ENCODE assay signal across 10 cellular contexts in genomic region chr1:64539808-64540207, GRCh38.
A peak's percentile ranks its signal among the peaks of the same experiment; 100 is the strongest.
DNase-seq lines count a peak whose midpoint lies in the region; ATAC-seq and TF ChIP-seq lines count a peak whose summit lies in the region.
"Had no signal": no experiment of that assay in that cellular context is flagged by ENCODE, and none has a peak within 500 bp of the region (broad histone marks: within the 10 kb centered on the region; RNA-seq: fewer than 3 reads in every experiment).

No MANE protein-coding gene starts in this region.

- H3K27ac ChIP-seq in neural cell (ENCODE audit: low read length) = peak overlapping the region; percentile 23
- H3K27ac ChIP-seq in CD4-positive, alpha-beta memory T cell (ENCODE audit: low read depth, low read length) = no peak overlapping the region

- no peak overlapping the region for H2AFZ ChIP-seq in neural cell (ENCODE audit: low read depth, low read length)

- H4K20me1 ChIP-seq in neural cell (ENCODE audit: insufficient read depth) = no peaks in the 10 kb centered on the region

- H3K4me3 ChIP-seq in neural cell (ENCODE audit: low read length) (no peak overlapping the region), H7 (ENCODE audit: insufficient read depth, low read depth, low read length) (no peak overlapping the region)
- no peak overlapping the region for H3K4me3 ChIP-seq in CD4-positive, alpha-beta memory T cell (ENCODE audit: low read length in 2 of 2)

- intact Hi-C loops in CD4-positive, alpha-beta memory T cell (cut with micrococcal nuclease) = no loop called here

- H3K4me2 ChIP-seq in neural cell (ENCODE audit: low read length) = no peak overlapping the region

- H3K9me2 ChIP-seq in neural cell (ENCODE audit: insufficient read depth, low read length) = no peaks in the 10 kb centered on the region

- peaks cover 0 to 2% (median 0%) of the 10 kb centered on the region in 8 donors for H3K9me3 Mint-ChIP-seq in CD4-positive, alpha-beta memory T cell

- no peak overlapping the region for H3K4me3 Mint-ChIP-seq in CD4-positive, alpha-beta memory T cell

- no peak overlapping the region for H3K9ac ChIP-seq in neural cell (ENCODE audit: low read length)

- no peaks in the 10 kb centered on the region for H3F3A ChIP-seq in neural cell (ENCODE audit: insufficient read depth, low read length, poor library complexity, severe bottlenecking)

- ATAC-seq in esophagus mucosa = no peak

- DNase-seq in ACHN (peak; percentile 20), NCI-H2171 treated with DMSO at 0.1 percent for 48 hours (lab: John Stamatoyannopoulos, UW) (peak; percentile 47), fibroblast of gingiva (ENCODE audit: low read depth) (peak; percentile 46), H7 (no peak)
- no peak for DNase-seq in CD4-positive, alpha-beta memory T cell
- DNase-seq in activated effector memory CD4-positive, alpha-beta T cell treated with anti-CD3 and anti-CD28 coated beads, Interleukin-2, amount 50 U/mL, for 16 hours = no peak
- DNase-seq: activated CD4-positive, alpha-beta T cell treated with anti-CD3 and anti-CD28 coated beads, Interleukin-2, amount 50 U/mL, for 1 hour; DMS79 had no signal

- H3K36me3 ChIP-seq in neural cell (ENCODE audit: insufficient read depth, low read length) (no peaks in the 10 kb centered on the region), H7 (replicated peaks; ENCODE audit: control insufficient read depth, insufficient read depth, low read length) (no peaks in the 10 kb centered on the region)
- no peaks in the 10 kb centered on the region for H3K36me3 ChIP-seq in CD4-positive, alpha-beta memory T cell (ENCODE audit: insufficient read depth, low read length)

- H3K4me1 ChIP-seq in CD4-positive, alpha-beta memory T cell (ENCODE audit: insufficient read depth, low read length) = peaks cover 21% of the 10 kb centered on the region

- CTCF ChIA-PET in CD4-positive, alpha-beta memory T cell (lab: Charles Lee; ENCODE audit: partially characterized antibody) = no interaction called here

- H3K9me3 ChIP-seq in neural cell (ENCODE audit: low read length) = no peaks in the 10 kb centered on the region
- no peaks in the 10 kb centered on the region for H3K9me3 ChIP-seq in CD4-positive, alpha-beta memory T cell (ENCODE audit: control insufficient read depth in 1 of 2, low read length in 2 of 2)

- POLR2A ChIA-PET in CD4-positive, alpha-beta memory T cell (lab: Charles Lee; ENCODE audit: partially characterized antibody) = interaction anchor here (0.6 kb wide), 1 partner anchor 40 kb away, joined by 3 read pairs; no protein-coding TSS in a partner anchor

- in situ Hi-C loops in ACHN (cut with HindIII; ENCODE audit: low pct_ligation_motif_present, low pct_unique_long_range_greater_than_20kb, low sequenced_read_pairs) = no loop called here

- peaks cover 12 to 24% (median 19%) of the 10 kb centered on the region in 4 donors for H3K4me1 Mint-ChIP-seq in CD4-positive, alpha-beta memory T cell

- TF ChIP-seq EP300 in neural cell (conservative IDR thresholded peaks at IDR 0.05; ENCODE audit: poor library complexity, severe bottlenecking) = no peak

- no peaks in the 10 kb centered on the region for H3K27me3 ChIP-seq in neural cell (ENCODE audit: insufficient read depth, low read depth, low read length)
- H3K27me3 ChIP-seq in H7 (ENCODE audit: control insufficient read depth, insufficient read depth, low read length) = no peaks in the 10 kb centered on the region
- no peaks in the 10 kb centered on the region for H3K27me3 ChIP-seq in CD4-positive, alpha-beta memory T cell (ENCODE audit: insufficient read depth, low read length)

- H3K27ac Mint-ChIP-seq in CD4-positive, alpha-beta memory T cell = no peak overlapping the region

- peaks cover 6 to 7% of the 10 kb centered on the region in 2 donors for H3K27me3 Mint-ChIP-seq in CD4-positive, alpha-beta memory T cell

- TF ChIP-seq CTCF in neural cell (IDR thresholded peaks at IDR 0.05; ENCODE audit: poor library complexity, severe bottlenecking) = no peak

- H3K36me3 Mint-ChIP-seq in CD4-positive, alpha-beta memory T cell = no peaks in the 10 kb centered on the region

- H3K79me2 ChIP-seq in neural cell (replicated peaks; ENCODE audit: insufficient read depth, low read length) = peaks cover 9% of the 10 kb centered on the region

- TF ChIP-seq RAD21 in neural cell (conservative IDR thresholded peaks at IDR 0.05) = no peak

TF ChIP-seq in neural cell, 6 proteins besides CTCF, POLR2A, EP300 and RAD21:
- TF ChIP-seq TAF1 (IDR thresholded peaks at IDR 0.05; ENCODE audit: low read depth) (no peak), REST (IDR thresholded peaks at IDR 0.05; ENCODE audit: borderline replicate concordance) (no peak), SMC3 (conservative IDR thresholded peaks at IDR 0.05; ENCODE audit: poor library complexity) (no peak), EZH2 (IDR thresholded peaks at IDR 0.05; ENCODE audit: borderline replicate concordance, insufficient read depth, low read length, poor library complexity, severe bottlenecking) (no peak), POLR2AphosphoS5 (IDR thresholded peaks at IDR 0.05) (no peak), MXI1 (conservative IDR thresholded peaks at IDR 0.05; ENCODE audit: poor library complexity, severe bottlenecking) (no peak)
TF ChIP-seq in neural cell: peak in this region for 0.

Comparison
In these comparisons a context has a peak if more than half of its experiments do, and no peak if none do; other contexts are left out.
1. DNase-seq: peak in ACHN (single experiment), NCI-H2171 treated with DMSO at 0.1 percent for 48 hours (single experiment) and fibroblast of gingiva (single experiment); none in H7 (single experiment), CD4-positive, alpha-beta memory T cell (0 of 5) and activated effector memory CD4-positive, alpha-beta T cell treated with anti-CD3 and anti-CD28 coated beads, Interleukin-2, amount 50 U/mL, for 16 hours (single experiment).